ENCODE assay signal across 9 cellular contexts in genomic region chr3:184567924-184568590, GRCh38. TPM values are rescaled to one million over a fixed set of nuclear protein-coding genes. Genes with fewer than 3 reads are reported as not detected.
A peak's percentile ranks its signal among the peaks of the same experiment; 100 is the strongest.
DNase-seq lines count a peak whose midpoint lies in the region; ATAC-seq and TF ChIP-seq lines count a peak whose summit lies in the region.
"Had no signal": no experiment of that assay in that cellular context is flagged by ENCODE, and none has a peak within 500 bp of the region (broad histone marks: within the 10 kb centered on the region; RNA-seq: fewer than 3 reads in every experiment).

No MANE protein-coding gene starts in this region.

- no peaks in the 10 kb centered on the region for H3K36me3 Mint-ChIP-seq in activated naive CD4-positive, alpha-beta T cell treated with anti-CD3 and anti-CD28 coated beads, Interleukin-2, amount 50 U/mL, for 24 hours
- H3K36me3 Mint-ChIP-seq in activated naive CD4-positive, alpha-beta T cell treated with anti-CD3 and anti-CD28 coated beads, Interleukin-2, amount 10 ng/mL, durations not matched to agents 7 days and 5 days = no peaks in the 10 kb centered on the region
- no peaks in the 10 kb centered on the region for H3K36me3 Mint-ChIP-seq in chondrocyte (ENCODE audit: low read depth)
- H3K36me3 Mint-ChIP-seq in type B pancreatic cell = peaks cover 12% of the 10 kb centered on the region

- no peaks in the 10 kb centered on the region for H3K9me3 ChIP-seq in mucosa of descending colon

- H3K4me3 Mint-ChIP-seq in activated naive CD4-positive, alpha-beta T cell treated with anti-CD3 and anti-CD28 coated beads, Interleukin-2, amount 50 U/mL, for 24 hours = peak overlapping the region; percentile 62
- no peak overlapping the region for H3K4me3 Mint-ChIP-seq in activated naive CD4-positive, alpha-beta T cell treated with anti-CD3 and anti-CD28 coated beads, Interleukin-2, amount 10 ng/mL, durations not matched to agents 7 days and 5 days
- H3K4me3 Mint-ChIP-seq in chondrocyte (ENCODE audit: unreplicated experiment) (peak overlapping the region; percentile 69), type B pancreatic cell (peak overlapping the region; percentile 84)

- no peak for DNase-seq in activated naive CD4-positive, alpha-beta T cell treated with anti-CD3 and anti-CD28 coated beads, Interleukin-2, amount 10 ng/mL, durations not matched to agents 7 days and 5 days
- DNase-seq in chondrocyte (ENCODE audit: low spot score) (no peak), mucosa of descending colon (peak in 2 of 3 donors; percentile 27 to 47), type B pancreatic cell (ENCODE audit: extremely low spot score, unreplicated experiment) (no peak), NCI-H1436 (lab: John Stamatoyannopoulos, UW) (no peak)
- DNase-seq in effector CD8-positive, alpha-beta T cell (lab: John Stamatoyannopoulos, UW) = no peak
- DNase-seq: activated gamma-delta T cell treated with Interleukin-2 at 50 U/mL for 16 hours had no signal

- intact Hi-C loops in mucosa of descending colon (cut with DNase I, micrococcal nuclease) = loop anchor here in 1 of 2 donors (5.0 kb wide), 1 partner anchor 144 kb away; the partner anchor contains the start of gene MAGEF1

- no peaks in the 10 kb centered on the region for H3K36me3 ChIP-seq in mucosa of descending colon (ENCODE audit: low read depth)

- H3K9me3 Mint-ChIP-seq in activated naive CD4-positive, alpha-beta T cell treated with anti-CD3 and anti-CD28 coated beads, Interleukin-2, amount 50 U/mL, for 24 hours = no peaks in the 10 kb centered on the region
- no peaks in the 10 kb centered on the region for H3K9me3 Mint-ChIP-seq in activated naive CD4-positive, alpha-beta T cell treated with anti-CD3 and anti-CD28 coated beads, Interleukin-2, amount 10 ng/mL, durations not matched to agents 7 days and 5 days
- no peaks in the 10 kb centered on the region for H3K9me3 Mint-ChIP-seq in chondrocyte (ENCODE audit: low read depth)
- no peaks in the 10 kb centered on the region for H3K9me3 Mint-ChIP-seq in type B pancreatic cell

- ATAC-seq in mucosa of descending colon = no peak
- no peak for ATAC-seq in GM21526 (IDR thresholded peaks at IDR 0.05; ENCODE audit: low FRiP score, unreplicated experiment)

- CTCF ChIA-PET in activated naive CD4-positive, alpha-beta T cell treated with anti-CD3 and anti-CD28 coated beads, Interleukin-2, amount 10 ng/mL, durations not matched to agents 7 days and 5 days (lab: Charles Lee) = no interaction called here

- TF ChIP-seq CTCF in chondrocyte (IDR thresholded peaks at IDR 0.05) = no peak
- no peak for TF ChIP-seq CTCF in mucosa of descending colon (IDR thresholded peaks at IDR 0.05)
- no peak for TF ChIP-seq CTCF in type B pancreatic cell (conservative IDR thresholded peaks at IDR 0.05)

- H3K27me3 Mint-ChIP-seq in activated naive CD4-positive, alpha-beta T cell treated with anti-CD3 and anti-CD28 coated beads, Interleukin-2, amount 50 U/mL, for 24 hours = peaks cover 18% of the 10 kb centered on the region
- peaks cover 97% of the 10 kb centered on the region for H3K27me3 Mint-ChIP-seq in activated naive CD4-positive, alpha-beta T cell treated with anti-CD3 and anti-CD28 coated beads, Interleukin-2, amount 10 ng/mL, durations not matched to agents 7 days and 5 days
- no peaks in the 10 kb centered on the region for H3K27me3 Mint-ChIP-seq in chondrocyte (ENCODE audit: low read depth)
- no peaks in the 10 kb centered on the region for H3K27me3 Mint-ChIP-seq in type B pancreatic cell

- H3K4me1 ChIP-seq in mucosa of descending colon (ENCODE audit: low read depth) = peaks cover 48% of the 10 kb centered on the region

- peaks cover 8% of the 10 kb centered on the region for H3K4me1 Mint-ChIP-seq in activated naive CD4-positive, alpha-beta T cell treated with anti-CD3 and anti-CD28 coated beads, Interleukin-2, amount 50 U/mL, for 24 hours
- peaks cover 13% of the 10 kb centered on the region for H3K4me1 Mint-ChIP-seq in activated naive CD4-positive, alpha-beta T cell treated with anti-CD3 and anti-CD28 coated beads, Interleukin-2, amount 10 ng/mL, durations not matched to agents 7 days and 5 days
- H3K4me1 Mint-ChIP-seq in chondrocyte (ENCODE audit: low read depth) = peaks cover 57% of the 10 kb centered on the region
- H3K4me1 Mint-ChIP-seq in type B pancreatic cell (ENCODE audit: unreplicated experiment) = peaks cover 59% of the 10 kb centered on the region

- H3K27ac Mint-ChIP-seq in activated naive CD4-positive, alpha-beta T cell treated with anti-CD3 and anti-CD28 coated beads, Interleukin-2, amount 50 U/mL, for 24 hours = no peak overlapping the region
- no peak overlapping the region for H3K27ac Mint-ChIP-seq in activated naive CD4-positive, alpha-beta T cell treated with anti-CD3 and anti-CD28 coated beads, Interleukin-2, amount 10 ng/mL, durations not matched to agents 7 days and 5 days
- H3K27ac Mint-ChIP-seq in chondrocyte (ENCODE audit: unreplicated experiment) (peak overlapping the region; percentile 73), type B pancreatic cell (peak overlapping the region; percentile 96)

- H3K4me3 ChIP-seq in mucosa of descending colon = no peak overlapping the region

RNA-seq across cellular contexts. Expression of gene EPHB3, which starts 6.5 kb away (rescaled TPM):
- total RNA-seq in chondrocyte (7.2 to 11.6 TPM (median 7.5 TPM) in 3 replicates), mucosa of descending colon (10 to 100 TPM; 14.1 to 57.2 (median 33.6) TPM), type B pancreatic cell (ENCODE audit: low replicate concordance) (57.7 and 65.0 TPM in 2 replicates)

Comparison
In these comparisons a context has a peak if more than half of its experiments do, and no peak if none do; other contexts are left out.
1. H3K27ac Mint-ChIP-seq: peak in chondrocyte (single experiment) and type B pancreatic cell (single experiment); none in activated naive CD4-positive, alpha-beta T cell treated with anti-CD3 and anti-CD28 coated beads, Interleukin-2, amount 50 U/mL, for 24 hours (single experiment) and activated naive CD4-positive, alpha-beta T cell treated with anti-CD3 and anti-CD28 coated beads, Interleukin-2, amount 10 ng/mL, durations not matched to agents 7 days and 5 days (single experiment).
2. DNase-seq: peak in mucosa of descending colon (2 of 3); none in activated naive CD4-positive, alpha-beta T cell treated with anti-CD3 and anti-CD28 coated beads, Interleukin-2, amount 10 ng/mL, durations not matched to agents 7 days and 5 days (single experiment), chondrocyte (single experiment), type B pancreatic cell (single experiment), NCI-H1436 (single experiment) and effector CD8-positive, alpha-beta T cell (single experiment).